Comparison of ENCODE assay signal across 22 cellular contexts in the genomic region with DNA sequence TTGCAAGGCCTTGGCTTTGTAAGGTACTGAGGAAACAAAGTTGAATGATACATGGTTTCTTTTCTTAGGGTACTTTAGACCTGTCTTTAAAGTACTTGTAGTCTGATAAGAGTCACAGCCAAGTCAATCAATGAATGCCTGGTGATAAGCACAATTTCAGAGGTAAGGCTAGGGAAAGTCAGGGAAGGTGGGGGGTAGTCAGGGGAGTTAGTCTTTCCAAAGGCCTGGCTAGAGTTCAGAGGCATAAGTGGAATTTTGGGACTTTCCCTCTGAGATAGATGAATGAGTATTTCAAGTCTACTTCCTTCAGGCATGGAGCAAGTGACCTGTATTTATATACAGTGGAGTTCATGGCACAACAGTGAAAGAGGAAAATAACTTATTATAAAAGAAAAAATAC.
"Had no signal": no experiment of that assay in that cellular context is flagged by ENCODE, and none has a peak within 500 bp of the region (broad histone marks: within the 10 kb centered on the region; RNA-seq: fewer than 3 reads in every experiment).

No MANE protein-coding gene starts in this region.

- H3K4me1 ChIP-seq: gastrocnemius medialis, thyroid gland had no signal

- H3K36me3 Mint-ChIP-seq: naive B cell; stimulated activated memory B cell treated with anti-CD40 and anti-IgM and Interleukin-4, amounts not matched to agents 10 μg/mL and 1 μg/mL and 100 μg/mL, for 72 hours had no signal

- H3K27me3 ChIP-seq: gastrocnemius medialis, heart right ventricle, ovary, thyroid gland had no signal

- H3K9me3 Mint-ChIP-seq: stimulated activated memory B cell treated with anti-CD40 and anti-IgM and Interleukin-4, amounts not matched to agents 10 μg/mL and 1 μg/mL and 100 μg/mL, for 72 hours had no signal

- ATAC-seq: esophagus mucosa; gastrocnemius medialis; sciatic nerve; SK-N-SH treated with all-trans-retinoic acid at 6 μM for 48 hours; stimulated activated memory B cell treated with anti-CD40 and anti-IgM and Interleukin-4, amounts not matched to agents 10 μg/mL and 1 μg/mL and 100 μg/mL, for 72 hours had no signal

- H3K27ac ChIP-seq: gastrocnemius medialis, heart right ventricle, ovary, thyroid gland had no signal

- DNase-seq: activated CD4-positive, CD25-positive, alpha-beta regulatory T cell treated with anti-CD3 and anti-CD28 coated beads, Interleukin-2, amount 50 U/mL, for 72 hours; activated CD8-positive, alpha-beta memory T cell treated with anti-CD3 and anti-CD28 coated beads for 24 hours; activated CD8-positive, alpha-beta memory T cell treated with anti-CD3 and anti-CD28 coated beads, Interleukin-2, amount 50 U/mL, for 48 hours; activated effector memory CD4-positive, alpha-beta T cell treated with anti-CD3 and anti-CD28 coated beads, Interleukin-2, amount 50 U/mL, for 16 hours; activated naive CD4-positive, alpha-beta T cell treated with anti-CD3 and anti-CD28 coated beads, Interleukin-2, amount 50 U/mL, for 16 hours; activated T-cell treated with anti-CD3 and anti-CD28 coated beads, Interleukin-2, amount 50 U/mL, for 48 hours; aorta; cortex of kidney; effector CD4-positive, alpha-beta T cell; gastrocnemius medialis; heart right ventricle; immature natural killer cell; mammary epithelial cell; naive B cell; ovary; stimulated activated CD4-positive, alpha-beta T cell treated with anti-CD3 and anti-CD28 coated beads, Interleukin-4, amount 100 ng/mL, for 4 hours; T-helper 1 cell; thyroid gland had no signal

- H3K27ac Mint-ChIP-seq: immature natural killer cell; naive B cell; stimulated activated memory B cell treated with anti-CD40 and anti-IgM and Interleukin-4, amounts not matched to agents 10 μg/mL and 1 μg/mL and 100 μg/mL, for 72 hours had no signal

- H3K4me1 Mint-ChIP-seq: immature natural killer cell; naive B cell; stimulated activated memory B cell treated with anti-CD40 and anti-IgM and Interleukin-4, amounts not matched to agents 10 μg/mL and 1 μg/mL and 100 μg/mL, for 72 hours had no signal

- H3K36me3 ChIP-seq: gastrocnemius medialis, heart right ventricle, ovary, thyroid gland had no signal

- H3K4me3 Mint-ChIP-seq: immature natural killer cell; naive B cell; stimulated activated memory B cell treated with anti-CD40 and anti-IgM and Interleukin-4, amounts not matched to agents 10 μg/mL and 1 μg/mL and 100 μg/mL, for 72 hours had no signal

- H3K9me3 ChIP-seq: gastrocnemius medialis, ovary, thyroid gland had no signal

- H3K4me3 ChIP-seq: gastrocnemius medialis, heart right ventricle, ovary, thyroid gland had no signal
